19 cellular contexts compared by ENCODE assay signal in genomic region chr6:155492061-155492735, GRCh38. TPM values are rescaled to one million over a fixed set of nuclear protein-coding genes. Genes with fewer than 3 reads are reported as not detected.
"Had no signal": no experiment of that assay in that cellular context is flagged by ENCODE, and none has a peak within 500 bp of the region (broad histone marks: within the 10 kb centered on the region; RNA-seq: fewer than 3 reads in every experiment).

No MANE protein-coding gene starts in this region.

- H3K4me1 Mint-ChIP-seq: activated naive CD8-positive, alpha-beta T cell treated with anti-CD3 and anti-CD28 coated beads, Interleukin-2, amount 10 ng/mL, durations not matched to agents 7 days and 5 days had no signal

- H3K27me3 ChIP-seq: colonic mucosa, neutrophil, transverse colon had no signal

- ATAC-seq: right cardiac atrium; stimulated activated effector memory CD8-positive, alpha-beta T cell treated with anti-CD3 and anti-CD28 coated beads, Interleukin-12 subunit alpha, Interleukin-12 subunit beta, amount 100 ng/mL, for 72 hours had no signal

- H3K4me3 ChIP-seq: colonic mucosa, transverse colon had no signal

- H3K4me3 Mint-ChIP-seq: activated naive CD8-positive, alpha-beta T cell treated with anti-CD3 and anti-CD28 coated beads, Interleukin-2, amount 10 ng/mL, durations not matched to agents 7 days and 5 days; mesothelial cell of epicardium; stimulated activated effector memory CD8-positive, alpha-beta T cell treated with anti-CD3 and anti-CD28 coated beads, Interleukin-12 subunit alpha, Interleukin-12 subunit beta, amount 100 ng/mL, for 72 hours had no signal

- H3K27ac ChIP-seq: colonic mucosa, neutrophil had no signal

- H3K27ac Mint-ChIP-seq: activated naive CD8-positive, alpha-beta T cell treated with anti-CD3 and anti-CD28 coated beads, Interleukin-2, amount 10 ng/mL, durations not matched to agents 7 days and 5 days; mesothelial cell of epicardium; progenitor cell of endocrine pancreas; stimulated activated effector memory CD8-positive, alpha-beta T cell treated with anti-CD3 and anti-CD28 coated beads, Interleukin-12 subunit alpha, Interleukin-12 subunit beta, amount 100 ng/mL, for 72 hours had no signal

- H3K4me1 ChIP-seq: colonic mucosa had no signal

- H3K36me3 ChIP-seq: colonic mucosa, neutrophil, transverse colon had no signal

- H3K27me3 Mint-ChIP-seq: activated naive CD8-positive, alpha-beta T cell treated with anti-CD3 and anti-CD28 coated beads, Interleukin-2, amount 10 ng/mL, durations not matched to agents 7 days and 5 days; progenitor cell of endocrine pancreas had no signal

- H3K36me3 Mint-ChIP-seq: mesothelial cell of epicardium; stimulated activated effector memory CD8-positive, alpha-beta T cell treated with anti-CD3 and anti-CD28 coated beads, Interleukin-12 subunit alpha, Interleukin-12 subunit beta, amount 100 ng/mL, for 72 hours had no signal

- DNase-seq: activated CD4-positive, alpha-beta T cell treated with anti-CD3 and anti-CD28 coated beads, Interleukin-2, amount 50 U/mL, for 4 hours; activated CD4-positive, CD25-positive, alpha-beta regulatory T cell treated with anti-CD3 and anti-CD28 coated beads, Interleukin-2, amount 50 U/mL, for 72 hours; activated effector memory CD4-positive, alpha-beta T cell treated with anti-CD3 and anti-CD28 coated beads, Interleukin-2, amount 50 U/mL, for 16 hours; activated naive CD8-positive, alpha-beta T cell treated with anti-CD3 and anti-CD28 coated beads, Interleukin-2, amount 10 ng/mL, durations not matched to agents 7 days and 5 days; activated T-cell treated with anti-CD3 and anti-CD28 coated beads, Interleukin-2, amount 50 U/mL, for 1 hour; aorta; colonic mucosa; hypothalamus; kidney glomerular epithelial cell; right cardiac atrium; T-helper 9 cell; transverse colon had no signal

- H3K9me3 ChIP-seq: colonic mucosa, neutrophil, transverse colon had no signal

RNA-seq across cellular contexts. Expression of gene NOX3, which starts 36.6 kb away (rescaled TPM):
- total RNA-seq: activated naive CD8-positive, alpha-beta T cell treated with anti-CD3 and anti-CD28 coated beads, Interleukin-2, amount 10 ng/mL, durations not matched to agents 7 days and 5 days; aorta; cardiac septum; colonic mucosa; glomerular endothelial cell; lower leg skin; mesothelial cell of epicardium; progenitor cell of endocrine pancreas; right cardiac atrium; transverse colon had no signal
- polyA plus RNA-seq: aorta, right cardiac atrium had no signal
